In genomic region chr2:132830321-132830720, GRCh38 we compare ENCODE assay signal across 2 cellular contexts.
TF ChIP-seq lines count a peak whose summit lies in the region.

No MANE protein-coding gene starts in this region.

TF ChIP-seq in GM23338, 12 proteins besides CTCF, POLR2A, EP300 and RAD21:
- TF ChIP-seq EZH2 (IDR thresholded peaks at IDR 0.05; ENCODE audit: low read depth, unreplicated experiment) = no peak
- TF ChIP-seq, protein P1, sequence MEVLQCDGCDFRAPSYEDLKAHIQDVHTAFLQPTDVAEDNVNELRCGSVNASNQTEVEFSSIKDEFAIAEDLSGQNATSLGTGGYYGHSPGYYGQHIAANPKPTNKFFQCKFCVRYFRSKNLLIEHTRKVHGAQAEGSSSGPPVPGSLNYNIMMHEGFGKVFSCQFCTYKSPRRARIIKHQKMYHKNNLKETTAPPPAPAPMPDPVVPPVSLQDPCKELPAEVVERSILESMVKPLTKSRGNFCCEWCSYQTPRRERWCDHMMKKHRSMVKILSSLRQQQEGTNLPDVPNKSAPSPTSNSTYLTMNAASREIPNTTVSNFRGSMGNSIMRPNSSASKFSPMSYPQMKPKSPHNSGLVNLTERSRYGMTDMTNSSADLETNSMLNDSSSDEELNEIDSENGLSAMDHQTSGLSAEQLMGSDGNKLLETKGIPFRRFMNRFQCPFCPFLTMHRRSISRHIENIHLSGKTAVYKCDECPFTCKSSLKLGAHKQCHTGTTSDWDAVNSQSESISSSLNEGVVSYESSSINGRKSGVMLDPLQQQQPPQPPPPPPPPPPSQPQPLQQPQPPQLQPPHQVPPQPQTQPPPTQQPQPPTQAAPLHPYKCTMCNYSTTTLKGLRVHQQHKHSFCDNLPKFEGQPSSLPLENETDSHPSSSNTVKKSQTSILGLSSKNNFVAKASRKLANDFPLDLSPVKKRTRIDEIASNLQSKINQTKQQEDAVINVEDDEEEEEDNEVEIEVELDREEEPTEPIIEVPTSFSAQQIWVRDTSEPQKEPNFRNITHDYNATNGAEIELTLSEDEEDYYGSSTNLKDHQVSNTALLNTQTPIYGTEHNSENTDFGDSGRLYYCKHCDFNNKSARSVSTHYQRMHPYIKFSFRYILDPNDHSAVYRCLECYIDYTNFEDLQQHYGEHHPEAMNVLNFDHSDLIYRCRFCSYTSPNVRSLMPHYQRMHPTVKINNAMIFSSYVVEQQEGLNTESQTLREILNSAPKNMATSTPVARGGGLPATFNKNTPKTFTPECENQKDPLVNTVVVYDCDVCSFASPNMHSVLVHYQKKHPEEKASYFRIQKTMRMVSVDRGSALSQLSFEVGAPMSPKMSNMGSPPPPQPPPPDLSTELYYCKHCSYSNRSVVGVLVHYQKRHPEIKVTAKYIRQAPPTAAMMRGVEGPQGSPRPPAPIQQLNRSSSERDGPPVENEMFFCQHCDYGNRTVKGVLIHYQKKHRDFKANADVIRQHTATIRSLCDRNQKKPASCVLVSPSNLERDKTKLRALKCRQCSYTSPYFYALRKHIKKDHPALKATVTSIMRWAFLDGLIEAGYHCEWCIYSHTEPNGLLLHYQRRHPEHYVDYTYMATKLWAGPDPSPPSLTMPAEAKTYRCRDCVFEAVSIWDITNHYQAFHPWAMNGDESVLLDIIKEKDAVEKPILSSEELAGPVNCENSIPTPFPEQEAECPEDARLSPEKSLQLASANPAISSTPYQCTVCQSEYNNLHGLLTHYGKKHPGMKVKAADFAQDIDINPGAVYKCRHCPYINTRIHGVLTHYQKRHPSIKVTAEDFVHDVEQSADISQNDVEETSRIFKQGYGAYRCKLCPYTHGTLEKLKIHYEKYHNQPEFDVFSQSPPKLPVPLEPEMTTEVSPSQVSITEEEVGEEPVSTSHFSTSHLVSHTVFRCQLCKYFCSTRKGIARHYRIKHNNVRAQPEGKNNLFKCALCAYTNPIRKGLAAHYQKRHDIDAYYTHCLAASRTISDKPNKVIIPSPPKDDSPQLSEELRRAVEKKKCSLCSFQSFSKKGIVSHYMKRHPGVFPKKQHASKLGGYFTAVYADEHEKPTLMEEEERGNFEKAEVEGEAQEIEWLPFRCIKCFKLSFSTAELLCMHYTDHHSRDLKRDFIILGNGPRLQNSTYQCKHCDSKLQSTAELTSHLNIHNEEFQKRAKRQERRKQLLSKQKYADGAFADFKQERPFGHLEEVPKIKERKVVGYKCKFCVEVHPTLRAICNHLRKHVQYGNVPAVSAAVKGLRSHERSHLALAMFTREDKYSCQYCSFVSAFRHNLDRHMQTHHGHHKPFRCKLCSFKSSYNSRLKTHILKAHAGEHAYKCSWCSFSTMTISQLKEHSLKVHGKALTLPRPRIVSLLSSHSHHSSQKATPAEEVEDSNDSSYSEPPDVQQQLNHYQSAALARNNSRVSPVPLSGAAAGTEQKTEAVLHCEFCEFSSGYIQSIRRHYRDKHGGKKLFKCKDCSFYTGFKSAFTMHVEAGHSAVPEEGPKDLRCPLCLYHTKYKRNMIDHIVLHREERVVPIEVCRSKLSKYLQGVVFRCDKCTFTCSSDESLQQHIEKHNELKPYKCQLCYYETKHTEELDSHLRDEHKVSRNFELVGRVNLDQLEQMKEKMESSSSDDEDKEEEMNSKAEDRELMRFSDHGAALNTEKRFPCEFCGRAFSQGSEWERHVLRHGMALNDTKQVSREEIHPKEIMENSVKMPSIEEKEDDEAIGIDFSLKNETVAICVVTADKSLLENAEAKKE (CRISPR knock-in tag; IDR thresholded peaks at IDR 0.05) = no peak
- no peak for TF ChIP-seq NANOG (IDR thresholded peaks at IDR 0.05; ENCODE audit: borderline replicate concordance)
- TF ChIP-seq JUNB (IDR thresholded peaks at IDR 0.05; ENCODE audit: unreplicated experiment) = no peak
- TF ChIP-seq, protein P2, sequence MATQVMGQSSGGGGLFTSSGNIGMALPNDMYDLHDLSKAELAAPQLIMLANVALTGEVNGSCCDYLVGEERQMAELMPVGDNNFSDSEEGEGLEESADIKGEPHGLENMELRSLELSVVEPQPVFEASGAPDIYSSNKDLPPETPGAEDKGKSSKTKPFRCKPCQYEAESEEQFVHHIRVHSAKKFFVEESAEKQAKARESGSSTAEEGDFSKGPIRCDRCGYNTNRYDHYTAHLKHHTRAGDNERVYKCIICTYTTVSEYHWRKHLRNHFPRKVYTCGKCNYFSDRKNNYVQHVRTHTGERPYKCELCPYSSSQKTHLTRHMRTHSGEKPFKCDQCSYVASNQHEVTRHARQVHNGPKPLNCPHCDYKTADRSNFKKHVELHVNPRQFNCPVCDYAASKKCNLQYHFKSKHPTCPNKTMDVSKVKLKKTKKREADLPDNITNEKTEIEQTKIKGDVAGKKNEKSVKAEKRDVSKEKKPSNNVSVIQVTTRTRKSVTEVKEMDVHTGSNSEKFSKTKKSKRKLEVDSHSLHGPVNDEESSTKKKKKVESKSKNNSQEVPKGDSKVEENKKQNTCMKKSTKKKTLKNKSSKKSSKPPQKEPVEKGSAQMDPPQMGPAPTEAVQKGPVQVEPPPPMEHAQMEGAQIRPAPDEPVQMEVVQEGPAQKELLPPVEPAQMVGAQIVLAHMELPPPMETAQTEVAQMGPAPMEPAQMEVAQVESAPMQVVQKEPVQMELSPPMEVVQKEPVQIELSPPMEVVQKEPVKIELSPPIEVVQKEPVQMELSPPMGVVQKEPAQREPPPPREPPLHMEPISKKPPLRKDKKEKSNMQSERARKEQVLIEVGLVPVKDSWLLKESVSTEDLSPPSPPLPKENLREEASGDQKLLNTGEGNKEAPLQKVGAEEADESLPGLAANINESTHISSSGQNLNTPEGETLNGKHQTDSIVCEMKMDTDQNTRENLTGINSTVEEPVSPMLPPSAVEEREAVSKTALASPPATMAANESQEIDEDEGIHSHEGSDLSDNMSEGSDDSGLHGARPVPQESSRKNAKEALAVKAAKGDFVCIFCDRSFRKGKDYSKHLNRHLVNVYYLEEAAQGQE (IDR thresholded peaks at IDR 0.05; ENCODE audit: unreplicated experiment) = no peak
- no peak for TF ChIP-seq ZNF331 (CRISPR knock-in tag; IDR thresholded peaks at IDR 0.05; ENCODE audit: low read depth)
- no peak for TF ChIP-seq ZNF114 (CRISPR knock-in tag; IDR thresholded peaks at IDR 0.05)
- TF ChIP-seq EZH2phosphoT487 (IDR thresholded peaks at IDR 0.05; ENCODE audit: unreplicated experiment) = no peak
- TF ChIP-seq POLR2AphosphoS5 (IDR thresholded peaks at IDR 0.05; ENCODE audit: low read depth) = no peak
- TF ChIP-seq, protein P3, sequence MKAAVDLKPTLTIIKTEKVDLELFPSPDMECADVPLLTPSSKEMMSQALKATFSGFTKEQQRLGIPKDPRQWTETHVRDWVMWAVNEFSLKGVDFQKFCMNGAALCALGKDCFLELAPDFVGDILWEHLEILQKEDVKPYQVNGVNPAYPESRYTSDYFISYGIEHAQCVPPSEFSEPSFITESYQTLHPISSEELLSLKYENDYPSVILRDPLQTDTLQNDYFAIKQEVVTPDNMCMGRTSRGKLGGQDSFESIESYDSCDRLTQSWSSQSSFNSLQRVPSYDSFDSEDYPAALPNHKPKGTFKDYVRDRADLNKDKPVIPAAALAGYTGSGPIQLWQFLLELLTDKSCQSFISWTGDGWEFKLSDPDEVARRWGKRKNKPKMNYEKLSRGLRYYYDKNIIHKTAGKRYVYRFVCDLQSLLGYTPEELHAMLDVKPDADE (IDR thresholded peaks at IDR 0.05) = no peak
- no peak for TF ChIP-seq CREB1 (CRISPR knock-in tag; IDR thresholded peaks at IDR 0.05; ENCODE audit: low read depth)
- no peak for TF ChIP-seq STAT1 (IDR thresholded peaks at IDR 0.05; ENCODE audit: unreplicated experiment)

TF ChIP-seq in H1, 55 proteins besides CTCF, POLR2A, EP300 and RAD21:
- no peak for TF ChIP-seq GABPA (IDR thresholded peaks at IDR 0.05; ENCODE audit: borderline replicate concordance, insufficient read depth, low read length)
- no peak for TF ChIP-seq HDAC2 (IDR thresholded peaks at IDR 0.05; ENCODE audit: borderline replicate concordance in 1 of 2, low read depth in 2 of 2, low read length in 2 of 2)
- TF ChIP-seq, protein P4, sequence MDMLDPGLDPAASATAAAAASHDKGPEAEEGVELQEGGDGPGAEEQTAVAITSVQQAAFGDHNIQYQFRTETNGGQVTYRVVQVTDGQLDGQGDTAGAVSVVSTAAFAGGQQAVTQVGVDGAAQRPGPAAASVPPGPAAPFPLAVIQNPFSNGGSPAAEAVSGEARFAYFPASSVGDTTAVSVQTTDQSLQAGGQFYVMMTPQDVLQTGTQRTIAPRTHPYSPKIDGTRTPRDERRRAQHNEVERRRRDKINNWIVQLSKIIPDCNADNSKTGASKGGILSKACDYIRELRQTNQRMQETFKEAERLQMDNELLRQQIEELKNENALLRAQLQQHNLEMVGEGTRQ (IDR thresholded peaks at IDR 0.05; ENCODE audit: low read length) = no peak
- TF ChIP-seq TBP (IDR thresholded peaks at IDR 0.05; ENCODE audit: low read depth, low read length) = no peak
- no peak for TF ChIP-seq SP2 (IDR thresholded peaks at IDR 0.05; ENCODE audit: low read length)
- TF ChIP-seq POLR2AphosphoS5 (IDR thresholded peaks at IDR 0.05; ENCODE audit: low read depth, low read length) = no peak
- no peak for TF ChIP-seq GTF2F1 (IDR thresholded peaks at IDR 0.05; ENCODE audit: borderline replicate concordance, low read depth, low read length)
- TF ChIP-seq TAF1 (IDR thresholded peaks at IDR 0.05; ENCODE audit: low read depth, low read length) = no peak
- TF ChIP-seq, protein P5, sequence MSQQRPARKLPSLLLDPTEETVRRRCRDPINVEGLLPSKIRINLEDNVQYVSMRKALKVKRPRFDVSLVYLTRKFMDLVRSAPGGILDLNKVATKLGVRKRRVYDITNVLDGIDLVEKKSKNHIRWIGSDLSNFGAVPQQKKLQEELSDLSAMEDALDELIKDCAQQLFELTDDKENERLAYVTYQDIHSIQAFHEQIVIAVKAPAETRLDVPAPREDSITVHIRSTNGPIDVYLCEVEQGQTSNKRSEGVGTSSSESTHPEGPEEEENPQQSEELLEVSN (IDR thresholded peaks at IDR 0.05) = no peak
- TF ChIP-seq, protein P6, sequence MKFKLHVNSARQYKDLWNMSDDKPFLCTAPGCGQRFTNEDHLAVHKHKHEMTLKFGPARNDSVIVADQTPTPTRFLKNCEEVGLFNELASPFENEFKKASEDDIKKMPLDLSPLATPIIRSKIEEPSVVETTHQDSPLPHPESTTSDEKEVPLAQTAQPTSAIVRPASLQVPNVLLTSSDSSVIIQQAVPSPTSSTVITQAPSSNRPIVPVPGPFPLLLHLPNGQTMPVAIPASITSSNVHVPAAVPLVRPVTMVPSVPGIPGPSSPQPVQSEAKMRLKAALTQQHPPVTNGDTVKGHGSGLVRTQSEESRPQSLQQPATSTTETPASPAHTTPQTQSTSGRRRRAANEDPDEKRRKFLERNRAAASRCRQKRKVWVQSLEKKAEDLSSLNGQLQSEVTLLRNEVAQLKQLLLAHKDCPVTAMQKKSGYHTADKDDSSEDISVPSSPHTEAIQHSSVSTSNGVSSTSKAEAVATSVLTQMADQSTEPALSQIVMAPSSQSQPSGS (IDR thresholded peaks at IDR 0.05; ENCODE audit: low read length) = no peak
- no peak for TF ChIP-seq CHD7 (IDR thresholded peaks at IDR 0.05; ENCODE audit: insufficient replicate concordance, low read length)
- no peak for TF ChIP-seq CREB1 (IDR thresholded peaks at IDR 0.05)
- no peak for TF ChIP-seq BRCA1 (IDR thresholded peaks at IDR 0.05; ENCODE audit: low read depth, low read length)
